ENCODE assay signal across 24 cellular contexts in the genomic region with DNA sequence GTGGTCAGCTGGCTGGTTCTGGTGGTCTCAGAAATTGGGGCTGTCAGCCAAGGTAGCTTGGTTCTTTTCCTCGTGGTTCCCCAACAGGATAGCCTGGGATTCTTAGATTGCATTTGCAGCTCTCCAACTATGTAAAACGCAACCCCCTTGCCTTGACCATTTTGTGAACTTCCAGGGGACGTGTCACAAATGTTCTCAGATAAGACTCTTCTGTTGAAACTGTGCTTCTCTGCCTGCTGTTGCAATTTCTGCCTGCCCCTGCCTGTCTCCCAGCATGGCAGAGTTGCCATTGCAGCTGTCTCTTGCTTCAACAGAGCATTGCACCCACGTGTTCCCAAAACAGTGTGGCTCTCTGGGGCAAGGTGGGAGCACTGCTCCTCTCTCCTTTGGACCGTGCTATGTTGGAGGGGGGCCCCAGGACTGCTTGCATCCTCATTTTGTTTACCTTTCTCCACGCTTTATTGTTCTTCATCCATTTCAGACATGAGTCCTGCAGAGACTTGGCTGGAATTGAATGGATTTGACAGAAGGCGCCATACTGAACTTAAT.
"Had no signal": no experiment of that assay in that cellular context is flagged by ENCODE, and none has a peak within 500 bp of the region (broad histone marks: within the 10 kb centered on the region; RNA-seq: fewer than 3 reads in every experiment).

No MANE protein-coding gene starts in this region.

- DNase-seq: activated CD4-positive, alpha-beta T cell treated with anti-CD3 and anti-CD28 coated beads for 36 hours; activated CD4-positive, CD25-positive, alpha-beta regulatory T cell; activated CD8-positive, alpha-beta memory T cell treated with anti-CD3 and anti-CD28 coated beads, Interleukin-2, amount 10 ng/mL, durations not matched to agents 7 days and 5 days; activated CD8-positive, alpha-beta T cell treated with anti-CD3 and anti-CD28 coated beads, Interleukin-2, amount 10 ng/mL, durations not matched to agents 7 days and 5 days; activated T-cell treated with anti-CD3 and anti-CD28 coated beads, Interleukin-2, amount 50 U/mL, for 48 hours; brain microvascular endothelial cell; caudate nucleus; esophagus squamous epithelium; left lung; lower lobe of right lung; mesenchymal stem cell; natural killer cell; stimulated activated CD4-positive, alpha-beta T cell treated with anti-CD3 and anti-CD28 coated beads, Interleukin-1b, Interleukin-23, amount 100 ng/mL, for 48 hours; stimulated activated CD4-positive, alpha-beta T cell treated with anti-CD3 and anti-CD28 coated beads, Interleukin-4, amount 100 ng/mL, for 4 hours; stimulated activated naive B cell treated with anti-CD40 and anti-IgM and Interleukin-4, amounts not matched to agents 10 μg/mL and 1 μg/mL and 100 μg/mL, for 72 hours; stomach had no signal

- H3K36me3 ChIP-seq: brain microvascular endothelial cell, esophagus squamous epithelium, left lung, lower lobe of right lung, neural progenitor cell, right atrium auricular region, stomach, tibial nerve had no signal

- H3K36me3 Mint-ChIP-seq: activated CD8-positive, alpha-beta memory T cell treated with anti-CD3 and anti-CD28 coated beads, Interleukin-2, amount 10 ng/mL, durations not matched to agents 7 days and 5 days; activated naive CD8-positive, alpha-beta T cell; natural killer cell; neural progenitor cell; stimulated activated naive B cell treated with anti-CD40 and anti-IgM and Interleukin-4, amounts not matched to agents 10 μg/mL and 1 μg/mL and 100 μg/mL, for 72 hours had no signal

- H3K9me3 Mint-ChIP-seq: activated T-helper 2 cell treated with anti-CD3 and anti-CD28 coated beads, Interferon-gamma antibody, Interleukin-2, Interleukin-4, amounts not matched to agents 10 μg/mL and 5 μg/mL and 100 μg/mL, durations not matched to agents 14 hours and 24 hours and 36 hours; natural killer cell; stimulated activated naive B cell treated with anti-CD40 and anti-IgM and Interleukin-4, amounts not matched to agents 10 μg/mL and 1 μg/mL and 100 μg/mL, for 72 hours; T-helper 2 cell treated with Interferon-gamma antibody and Interleukin-4, amounts not matched to agents 5 μg/mL and 100 μg/mL, for 36 hours had no signal

- H3K4me3 Mint-ChIP-seq: activated CD4-positive, alpha-beta T cell treated with anti-CD3 and anti-CD28 coated beads for 36 hours; activated CD8-positive, alpha-beta memory T cell treated with anti-CD3 and anti-CD28 coated beads, Interleukin-2, amount 10 ng/mL, durations not matched to agents 7 days and 5 days; activated CD8-positive, alpha-beta T cell treated with anti-CD3 and anti-CD28 coated beads, Interleukin-2, amount 10 ng/mL, durations not matched to agents 7 days and 5 days; activated naive CD8-positive, alpha-beta T cell; natural killer cell; neural progenitor cell; stimulated activated naive B cell treated with anti-CD40 and anti-IgM and Interleukin-4, amounts not matched to agents 10 μg/mL and 1 μg/mL and 100 μg/mL, for 72 hours; T-helper 2 cell treated with Interferon-gamma antibody and Interleukin-4, amounts not matched to agents 5 μg/mL and 100 μg/mL, for 36 hours had no signal

- H3K9me3 ChIP-seq: esophagus squamous epithelium, lower lobe of right lung had no signal

- H3K27me3 ChIP-seq: brain microvascular endothelial cell, neural progenitor cell, right atrium auricular region, stomach, tibial nerve had no signal

- H3K4me1 ChIP-seq: esophagus squamous epithelium, left lung, lower lobe of right lung, right atrium auricular region, stomach, tibial nerve had no signal

- H3K27ac Mint-ChIP-seq: activated CD4-positive, alpha-beta T cell treated with anti-CD3 and anti-CD28 coated beads for 36 hours; activated CD8-positive, alpha-beta memory T cell treated with anti-CD3 and anti-CD28 coated beads, Interleukin-2, amount 10 ng/mL, durations not matched to agents 7 days and 5 days; activated CD8-positive, alpha-beta T cell treated with anti-CD3 and anti-CD28 coated beads, Interleukin-2, amount 10 ng/mL, durations not matched to agents 7 days and 5 days; activated naive CD8-positive, alpha-beta T cell; activated T-helper 2 cell treated with anti-CD3 and anti-CD28 coated beads, Interferon-gamma antibody, Interleukin-2, Interleukin-4, amounts not matched to agents 10 μg/mL and 5 μg/mL and 100 μg/mL, durations not matched to agents 14 hours and 24 hours and 36 hours; natural killer cell; neural progenitor cell; stimulated activated naive B cell treated with anti-CD40 and anti-IgM and Interleukin-4, amounts not matched to agents 10 μg/mL and 1 μg/mL and 100 μg/mL, for 72 hours; T-helper 2 cell treated with Interferon-gamma antibody and Interleukin-4, amounts not matched to agents 5 μg/mL and 100 μg/mL, for 36 hours had no signal

- H3K27ac ChIP-seq: brain microvascular endothelial cell, epithelial cell of prostate, esophagus squamous epithelium, left lung, lower lobe of right lung, neural progenitor cell, right atrium auricular region, stomach, tibial nerve had no signal

- H3K4me3 ChIP-seq: esophagus squamous epithelium, left lung, lower lobe of right lung, neural progenitor cell, right atrium auricular region, smooth muscle cell, stomach, tibial nerve had no signal

- ATAC-seq: activated CD4-positive, alpha-beta T cell treated with anti-CD3 and anti-CD28 coated beads for 36 hours; activated CD8-positive, alpha-beta memory T cell treated with anti-CD3 and anti-CD28 coated beads, Interleukin-2, amount 10 ng/mL, durations not matched to agents 7 days and 5 days; activated CD8-positive, alpha-beta T cell treated with anti-CD3 and anti-CD28 coated beads, Interleukin-2, amount 10 ng/mL, durations not matched to agents 7 days and 5 days; left lung; lower lobe of right lung; natural killer cell; stimulated activated naive B cell treated with anti-CD40 and anti-IgM and Interleukin-4, amounts not matched to agents 10 μg/mL and 1 μg/mL and 100 μg/mL, for 72 hours had no signal

- H3K4me1 Mint-ChIP-seq: activated CD4-positive, alpha-beta T cell treated with anti-CD3 and anti-CD28 coated beads for 36 hours; activated CD8-positive, alpha-beta memory T cell treated with anti-CD3 and anti-CD28 coated beads, Interleukin-2, amount 10 ng/mL, durations not matched to agents 7 days and 5 days; natural killer cell; stimulated activated naive B cell treated with anti-CD40 and anti-IgM and Interleukin-4, amounts not matched to agents 10 μg/mL and 1 μg/mL and 100 μg/mL, for 72 hours had no signal
